ENCODE assay signal across 19 cellular contexts in genomic region chr1:85195703-85196102, GRCh38. TPM values are rescaled to one million over a fixed set of nuclear protein-coding genes. Genes with fewer than 3 reads are reported as not detected.
DNase-seq lines count a peak whose midpoint lies in the region; ATAC-seq and TF ChIP-seq lines count a peak whose summit lies in the region.
"Had no signal": no experiment of that assay in that cellular context is flagged by ENCODE, and none has a peak within 500 bp of the region (broad histone marks: within the 10 kb centered on the region; RNA-seq: fewer than 3 reads in every experiment).

No MANE protein-coding gene starts in this region.

- H3K36me3 ChIP-seq in heart left ventricle: no peaks in the 10 kb centered on the region
- no peaks in the 10 kb centered on the region for H3K36me3 ChIP-seq in rectal smooth muscle tissue (ENCODE audit: control insufficient read depth, insufficient read depth, low read length)
- H3K36me3 ChIP-seq: Peyer's patch, tibial nerve had no signal

- ATAC-seq in heart left ventricle: peak in 3 of 4 donors; percentile 21 to 36 (median 30)
- no peak for ATAC-seq in foreskin keratinocyte
- ATAC-seq in stimulated activated naive CD8-positive, alpha-beta T cell treated with anti-CD3 and anti-CD28 coated beads, Interleukin-15, Interleukin-2, amounts not matched to agents 100 U/mL and 50 U/mL, for 24 hours: no peak
- ATAC-seq: psoas muscle had no signal

- intact Hi-C loops in heart left ventricle (cut with DNase I): loop anchor here in 1 of 10 donors (10.0 kb wide), 1 partner anchor 51 kb away; no protein-coding TSS in a partner anchor

- no peak for TF ChIP-seq POLR2A in heart left ventricle (IDR thresholded peaks at IDR 0.05)

- peaks cover 0 to 17% (median 0%) of the 10 kb centered on the region in 9 donors for H3K27me3 ChIP-seq in heart left ventricle
- peaks cover 4% of the 10 kb centered on the region for H3K27me3 ChIP-seq in rectal smooth muscle tissue (ENCODE audit: control insufficient read depth, insufficient read depth, low read length)
- no peaks in the 10 kb centered on the region for H3K27me3 ChIP-seq in foreskin keratinocyte
- H3K27me3 ChIP-seq: Peyer's patch, tibial nerve had no signal

- DNase-seq in NCI-H82 (lab: John Stamatoyannopoulos, UW) (peak; percentile 64), heart left ventricle (no peak), foreskin keratinocyte (no peak), SHP77 treated with DMSO at 0.1 percent for 48 hours (lab: John Stamatoyannopoulos, UW) (no peak)
- no peak for DNase-seq in stimulated activated naive CD8-positive, alpha-beta T cell treated with anti-CD3 and anti-CD28 coated beads, Interleukin-15, Interleukin-2, amounts not matched to agents 100 U/mL and 50 U/mL, for 24 hours
- DNase-seq: activated CD4-positive, alpha-beta T cell treated with anti-CD3 and anti-CD28 coated beads, Interleukin-2, amount 50 U/mL, for 1 hour; anterior cingulate cortex; CD8-positive, alpha-beta memory T cell; hippocampal formation; islet precursor cell; KG1; NCI-H2081; NCI-H526 treated with DMSO at 0.1 percent for 48 hours; Peyer's patch; psoas muscle had no signal

- H3K27ac ChIP-seq in heart left ventricle (peak overlapping the region in 9 of 12 donors; percentile 5 to 62 (median 24)), rectal smooth muscle tissue (ENCODE audit: low read depth, low read length) (peak overlapping the region; percentile 31), foreskin keratinocyte (no peak overlapping the region)
- H3K27ac ChIP-seq: HL-60, Peyer's patch, psoas muscle had no signal

- H3K4me1 ChIP-seq in heart left ventricle (peaks cover 0 to 8% (median 1%) of the 10 kb centered on the region in 12 donors), rectal smooth muscle tissue (ENCODE audit: control insufficient read depth, insufficient read depth, low read length) (peaks cover 2% of the 10 kb centered on the region), foreskin keratinocyte (peaks cover 16% of the 10 kb centered on the region)
- H3K4me1 ChIP-seq: Peyer's patch had no signal

- H3K4me3 ChIP-seq in GM12875 (ENCODE audit: low read depth, low read length) (peak overlapping the region; percentile 3), heart left ventricle (peak overlapping the region in 1 of 12 donors; percentile 6), rectal smooth muscle tissue (ENCODE audit: low read length) (peak overlapping the region; percentile 3)
- H3K4me3 ChIP-seq: Peyer's patch, psoas muscle, tibial nerve had no signal

- H3K9me3 ChIP-seq in heart left ventricle: no peaks in the 10 kb centered on the region
- H3K9me3 ChIP-seq: Peyer's patch, psoas muscle, tibial nerve had no signal

- TF ChIP-seq CTCF in GM12875 (IDR thresholded peaks at IDR 0.05; ENCODE audit: borderline replicate concordance, insufficient read depth, low read depth, low read length): no peak
- no peak for TF ChIP-seq CTCF in heart left ventricle (IDR thresholded peaks at IDR 0.05)
- TF ChIP-seq CTCF in foreskin keratinocyte (conservative IDR thresholded peaks at IDR 0.05): no peak

- H3K9ac ChIP-seq in rectal smooth muscle tissue (ENCODE audit: low read length): no peak overlapping the region

- 31 to 45% (median 35%) methylated on average over 2 of the region's 2 CpGs for WGBS in heart left ventricle, 4 donors

RNA-seq across cellular contexts. Expression of gene SYDE2, which starts 5.1 kb away (rescaled TPM):
- total RNA-seq in heart left ventricle (10 to 100 TPM; 15.1 to 25.8 (median 23.0) TPM), foreskin keratinocyte (3.5 and 4.4 TPM in 2 replicates)
- polyA plus RNA-seq in heart left ventricle (1 to 10 TPM; 2.4 to 6.0 TPM), foreskin keratinocyte (0.19 and 0.30 TPM in 2 replicates)

Comparison
In these comparisons a context has a peak if more than half of its experiments do, and no peak if none do; other contexts are left out.
1. ATAC-seq: peak in heart left ventricle (3 of 4); none in foreskin keratinocyte (single experiment) and stimulated activated naive CD8-positive, alpha-beta T cell treated with anti-CD3 and anti-CD28 coated beads, Interleukin-15, Interleukin-2, amounts not matched to agents 100 U/mL and 50 U/mL, for 24 hours (single experiment).